1 cellular context compared by ENCODE assay signal in genomic region chr19:40461669-40462221, GRCh38.
TF ChIP-seq lines count a peak whose summit lies in the region.

No MANE protein-coding gene starts in this region.

TF ChIP-seq in HepG2, 621 proteins besides CTCF, POLR2A, EP300 and RAD21 (continued from another document and continues in another):
- TF ChIP-seq ZNF275 (CRISPR knock-in tag; IDR thresholded peaks at IDR 0.05; ENCODE audit: borderline replicate concordance) (no peak), NKX3-1 (CRISPR knock-in tag; IDR thresholded peaks at IDR 0.05) (0 out of 2 replicates have a peak, but pooled peaks have one; percentile 44), ZNF589 (CRISPR knock-in tag; conservative IDR thresholded peaks at IDR 0.05) (no peak), PITX1 (CRISPR knock-in tag; IDR thresholded peaks at IDR 0.05) (no peak), TFE3 (CRISPR knock-in tag; IDR thresholded peaks at IDR 0.05) (no peak), RFX5 (IDR thresholded peaks at IDR 0.05; ENCODE audit: low read depth, low read length) (no peak), MYPOP (CRISPR knock-in tag; IDR thresholded peaks at IDR 0.05) (no peak), KLF15 (CRISPR knock-in tag; IDR thresholded peaks at IDR 0.05; ENCODE audit: borderline replicate concordance) (no peak), FOXA3 (CRISPR knock-in tag; IDR thresholded peaks at IDR 0.05) (peak; percentile 58; the same call in 1 of the 2 replicates), ZNF556 (CRISPR knock-in tag; IDR thresholded peaks at IDR 0.05; ENCODE audit: borderline replicate concordance) (peak; percentile 59; the same call in 1 of the 2 replicates), BATF2 (CRISPR knock-in tag; IDR thresholded peaks at IDR 0.05) (no peak), HDAC6 (IDR thresholded peaks at IDR 0.05; ENCODE audit: low read depth, low read length) (no peak), ZBTB1 (CRISPR knock-in tag; IDR thresholded peaks at IDR 0.05; ENCODE audit: borderline replicate concordance) (no peak), ZFP36L2 (CRISPR knock-in tag; IDR thresholded peaks at IDR 0.05) (no peak), MTERF4 (CRISPR knock-in tag; IDR thresholded peaks at IDR 0.05) (no peak), ZNF749 (CRISPR knock-in tag; IDR thresholded peaks at IDR 0.05; ENCODE audit: borderline replicate concordance) (no peak), TEAD3 (CRISPR knock-in tag; optimal IDR thresholded peaks at IDR 0.05; ENCODE audit: borderline replicate concordance) (peak; percentile 40), DDIT3 (CRISPR knock-in tag; IDR thresholded peaks at IDR 0.05) (no peak), ZNF788 (CRISPR knock-in tag; IDR thresholded peaks at IDR 0.05; ENCODE audit: borderline replicate concordance) (peak; percentile 48; the same call in 1 of the 2 replicates), MED1 (CRISPR knock-in tag; IDR thresholded peaks at IDR 0.05) (peak; percentile 57), JARID2 (CRISPR knock-in tag; IDR thresholded peaks at IDR 0.05; ENCODE audit: insufficient replicate concordance) (no peak), RNF2 (conservative IDR thresholded peaks at IDR 0.05; ENCODE audit: low read depth) (no peak), ZFX (CRISPR knock-in tag; IDR thresholded peaks at IDR 0.05; ENCODE audit: low read depth) (no peak), ZNF20 (CRISPR knock-in tag; IDR thresholded peaks at IDR 0.05) (no peak), ZNF704 (CRISPR knock-in tag; IDR thresholded peaks at IDR 0.05; ENCODE audit: borderline replicate concordance) (no peak), ZNF33A (CRISPR knock-in tag; IDR thresholded peaks at IDR 0.05; ENCODE audit: borderline replicate concordance) (no peak), ZNF414 (CRISPR knock-in tag; IDR thresholded peaks at IDR 0.05) (no peak), POGZ (CRISPR knock-in tag; IDR thresholded peaks at IDR 0.05) (0 out of 2 replicates have a peak, but pooled peaks have one; percentile 24), ZSCAN31 (CRISPR knock-in tag; IDR thresholded peaks at IDR 0.05; ENCODE audit: low read depth) (peak; percentile 37; the same call in 1 of the 2 replicates), PTBP1 (IDR thresholded peaks at IDR 0.05; ENCODE audit: low read depth, low read length, poor library complexity, severe bottlenecking) (no peak), ADNP (CRISPR knock-in tag; IDR thresholded peaks at IDR 0.05) (0 out of 2 replicates have a peak, but pooled peaks have one; percentile 53), SSRP1 (CRISPR knock-in tag; IDR thresholded peaks at IDR 0.05) (no peak), TBP (CRISPR knock-in tag; IDR thresholded peaks at IDR 0.05) (no peak), PHF21A (CRISPR knock-in tag; IDR thresholded peaks at IDR 0.05) (peak; percentile 66), HNRNPUL1 (IDR thresholded peaks at IDR 0.05; ENCODE audit: low read depth, low read length) (no peak), ZNF33B (CRISPR knock-in tag; IDR thresholded peaks at IDR 0.05) (no peak), RCOR2 (CRISPR knock-in tag; IDR thresholded peaks at IDR 0.05) (peak; percentile 70; the same call in 1 of the 2 replicates)
- TF ChIP-seq, protein P1, sequence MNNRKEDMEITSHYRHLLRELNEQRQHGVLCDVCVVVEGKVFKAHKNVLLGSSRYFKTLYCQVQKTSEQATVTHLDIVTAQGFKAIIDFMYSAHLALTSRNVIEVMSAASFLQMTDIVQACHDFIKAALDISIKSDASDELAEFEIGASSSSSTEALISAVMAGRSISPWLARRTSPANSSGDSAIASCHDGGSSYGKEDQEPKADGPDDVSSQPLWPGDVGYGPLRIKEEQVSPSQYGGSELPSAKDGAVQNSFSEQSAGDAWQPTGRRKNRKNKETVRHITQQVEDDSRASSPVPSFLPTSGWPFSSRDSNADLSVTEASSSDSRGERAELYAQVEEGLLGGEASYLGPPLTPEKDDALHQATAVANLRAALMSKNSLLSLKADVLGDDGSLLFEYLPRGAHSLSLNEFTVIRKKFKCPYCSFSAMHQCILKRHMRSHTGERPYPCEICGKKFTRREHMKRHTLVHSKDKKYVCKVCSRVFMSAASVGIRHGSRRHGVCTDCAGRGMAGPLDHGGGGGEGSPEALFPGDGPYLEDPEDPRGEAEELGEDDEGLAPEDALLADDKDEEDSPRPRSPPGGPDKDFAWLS (CRISPR knock-in tag; IDR thresholded peaks at IDR 0.05; ENCODE audit: borderline replicate concordance) = no peak
- TF ChIP-seq, protein P2, sequence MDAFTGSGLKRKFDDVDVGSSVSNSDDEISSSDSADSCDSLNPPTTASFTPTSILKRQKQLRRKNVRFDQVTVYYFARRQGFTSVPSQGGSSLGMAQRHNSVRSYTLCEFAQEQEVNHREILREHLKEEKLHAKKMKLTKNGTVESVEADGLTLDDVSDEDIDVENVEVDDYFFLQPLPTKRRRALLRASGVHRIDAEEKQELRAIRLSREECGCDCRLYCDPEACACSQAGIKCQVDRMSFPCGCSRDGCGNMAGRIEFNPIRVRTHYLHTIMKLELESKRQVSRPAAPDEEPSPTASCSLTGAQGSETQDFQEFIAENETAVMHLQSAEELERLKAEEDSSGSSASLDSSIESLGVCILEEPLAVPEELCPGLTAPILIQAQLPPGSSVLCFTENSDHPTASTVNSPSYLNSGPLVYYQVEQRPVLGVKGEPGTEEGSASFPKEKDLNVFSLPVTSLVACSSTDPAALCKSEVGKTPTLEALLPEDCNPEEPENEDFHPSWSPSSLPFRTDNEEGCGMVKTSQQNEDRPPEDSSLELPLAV (CRISPR knock-in tag; conservative IDR thresholded peaks at IDR 0.05; ENCODE audit: low read depth) = no peak
- TF ChIP-seq, protein P3, sequence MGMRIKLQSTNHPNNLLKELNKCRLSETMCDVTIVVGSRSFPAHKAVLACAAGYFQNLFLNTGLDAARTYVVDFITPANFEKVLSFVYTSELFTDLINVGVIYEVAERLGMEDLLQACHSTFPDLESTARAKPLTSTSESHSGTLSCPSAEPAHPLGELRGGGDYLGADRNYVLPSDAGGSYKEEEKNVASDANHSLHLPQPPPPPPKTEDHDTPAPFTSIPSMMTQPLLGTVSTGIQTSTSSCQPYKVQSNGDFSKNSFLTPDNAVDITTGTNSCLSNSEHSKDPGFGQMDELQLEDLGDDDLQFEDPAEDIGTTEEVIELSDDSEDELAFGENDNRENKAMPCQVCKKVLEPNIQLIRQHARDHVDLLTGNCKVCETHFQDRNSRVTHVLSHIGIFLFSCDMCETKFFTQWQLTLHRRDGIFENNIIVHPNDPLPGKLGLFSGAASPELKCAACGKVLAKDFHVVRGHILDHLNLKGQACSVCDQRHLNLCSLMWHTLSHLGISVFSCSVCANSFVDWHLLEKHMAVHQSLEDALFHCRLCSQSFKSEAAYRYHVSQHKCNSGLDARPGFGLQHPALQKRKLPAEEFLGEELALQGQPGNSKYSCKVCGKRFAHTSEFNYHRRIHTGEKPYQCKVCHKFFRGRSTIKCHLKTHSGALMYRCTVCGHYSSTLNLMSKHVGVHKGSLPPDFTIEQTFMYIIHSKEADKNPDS (CRISPR knock-in tag; IDR thresholded peaks at IDR 0.05) = no peak
- TF ChIP-seq, protein P4, sequence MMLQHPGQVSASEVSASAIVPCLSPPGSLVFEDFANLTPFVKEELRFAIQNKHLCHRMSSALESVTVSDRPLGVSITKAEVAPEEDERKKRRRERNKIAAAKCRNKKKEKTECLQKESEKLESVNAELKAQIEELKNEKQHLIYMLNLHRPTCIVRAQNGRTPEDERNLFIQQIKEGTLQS (CRISPR knock-in tag; IDR thresholded peaks at IDR 0.05) = no peak
- TF ChIP-seq, protein P5, sequence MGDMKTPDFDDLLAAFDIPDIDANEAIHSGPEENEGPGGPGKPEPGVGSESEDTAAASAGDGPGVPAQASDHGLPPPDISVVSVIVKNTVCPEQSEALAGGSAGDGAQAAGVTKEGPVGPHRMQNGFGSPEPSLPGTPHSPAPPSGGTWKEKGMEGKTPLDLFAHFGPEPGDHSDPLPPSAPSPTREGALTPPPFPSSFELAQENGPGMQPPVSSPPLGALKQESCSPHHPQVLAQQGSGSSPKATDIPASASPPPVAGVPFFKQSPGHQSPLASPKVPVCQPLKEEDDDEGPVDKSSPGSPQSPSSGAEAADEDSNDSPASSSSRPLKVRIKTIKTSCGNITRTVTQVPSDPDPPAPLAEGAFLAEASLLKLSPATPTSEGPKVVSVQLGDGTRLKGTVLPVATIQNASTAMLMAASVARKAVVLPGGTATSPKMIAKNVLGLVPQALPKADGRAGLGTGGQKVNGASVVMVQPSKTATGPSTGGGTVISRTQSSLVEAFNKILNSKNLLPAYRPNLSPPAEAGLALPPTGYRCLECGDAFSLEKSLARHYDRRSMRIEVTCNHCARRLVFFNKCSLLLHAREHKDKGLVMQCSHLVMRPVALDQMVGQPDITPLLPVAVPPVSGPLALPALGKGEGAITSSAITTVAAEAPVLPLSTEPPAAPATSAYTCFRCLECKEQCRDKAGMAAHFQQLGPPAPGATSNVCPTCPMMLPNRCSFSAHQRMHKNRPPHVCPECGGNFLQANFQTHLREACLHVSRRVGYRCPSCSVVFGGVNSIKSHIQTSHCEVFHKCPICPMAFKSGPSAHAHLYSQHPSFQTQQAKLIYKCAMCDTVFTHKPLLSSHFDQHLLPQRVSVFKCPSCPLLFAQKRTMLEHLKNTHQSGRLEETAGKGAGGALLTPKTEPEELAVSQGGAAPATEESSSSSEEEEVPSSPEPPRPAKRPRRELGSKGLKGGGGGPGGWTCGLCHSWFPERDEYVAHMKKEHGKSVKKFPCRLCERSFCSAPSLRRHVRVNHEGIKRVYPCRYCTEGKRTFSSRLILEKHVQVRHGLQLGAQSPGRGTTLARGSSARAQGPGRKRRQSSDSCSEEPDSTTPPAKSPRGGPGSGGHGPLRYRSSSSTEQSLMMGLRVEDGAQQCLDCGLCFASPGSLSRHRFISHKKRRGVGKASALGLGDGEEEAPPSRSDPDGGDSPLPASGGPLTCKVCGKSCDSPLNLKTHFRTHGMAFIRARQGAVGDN (CRISPR knock-in tag; IDR thresholded peaks at IDR 0.05) = peak; percentile 74
- TF ChIP-seq, protein P6, sequence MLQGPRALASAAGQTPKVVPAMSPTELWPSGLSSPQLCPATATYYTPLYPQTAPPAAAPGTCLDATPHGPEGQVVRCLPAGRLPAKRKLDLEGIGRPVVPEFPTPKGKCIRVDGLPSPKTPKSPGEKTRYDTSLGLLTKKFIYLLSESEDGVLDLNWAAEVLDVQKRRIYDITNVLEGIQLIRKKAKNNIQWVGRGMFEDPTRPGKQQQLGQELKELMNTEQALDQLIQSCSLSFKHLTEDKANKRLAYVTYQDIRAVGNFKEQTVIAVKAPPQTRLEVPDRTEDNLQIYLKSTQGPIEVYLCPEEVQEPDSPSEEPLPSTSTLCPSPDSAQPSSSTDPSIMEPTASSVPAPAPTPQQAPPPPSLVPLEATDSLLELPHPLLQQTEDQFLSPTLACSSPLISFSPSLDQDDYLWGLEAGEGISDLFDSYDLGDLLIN (CRISPR knock-in tag; IDR thresholded peaks at IDR 0.05; ENCODE audit: borderline replicate concordance) = no peak
